Comparison of ENCODE assay signal across 11 cellular contexts in the genomic region with DNA sequence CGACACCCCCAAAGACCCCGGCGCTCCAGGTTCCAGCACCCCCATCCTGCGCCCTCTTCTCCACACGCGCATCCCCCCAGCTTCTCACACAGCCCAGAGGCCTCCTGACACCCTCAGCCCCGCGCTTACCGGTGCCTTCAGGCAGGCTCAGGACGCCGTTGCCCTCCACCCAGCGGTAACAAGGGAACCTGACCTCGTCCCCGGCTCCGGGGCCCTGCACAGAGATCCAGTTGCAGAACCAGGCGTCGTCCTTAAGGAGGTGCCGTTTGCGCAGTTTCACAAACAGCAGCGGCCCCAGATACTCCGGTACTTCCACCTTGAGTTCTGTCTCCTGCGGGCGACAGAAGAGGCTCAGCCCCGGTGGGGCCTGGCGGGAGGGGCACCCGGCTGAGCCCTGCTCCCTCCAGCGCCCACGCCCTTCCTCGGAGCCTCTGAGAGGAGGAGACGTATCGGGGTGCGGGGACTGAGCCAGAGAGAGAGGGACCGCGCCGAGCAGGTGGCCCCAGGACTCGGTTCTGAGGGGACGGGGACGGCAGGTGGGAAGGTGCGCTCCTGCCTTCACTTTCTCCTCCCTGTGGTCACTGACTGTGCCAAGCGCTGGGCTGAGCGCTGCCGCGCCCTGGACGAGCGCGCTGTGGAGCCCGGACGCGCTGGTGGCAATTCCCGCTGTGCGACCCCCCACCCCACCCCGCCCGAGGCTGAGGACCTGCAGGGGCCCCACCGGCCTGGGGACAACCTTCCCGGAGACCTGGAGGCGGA. TPM values are rescaled to one million over a fixed set of nuclear protein-coding genes. Genes with fewer than 3 reads are reported as not detected.
DNase-seq lines count a peak whose midpoint lies in the region; ATAC-seq and TF ChIP-seq lines count a peak whose summit lies in the region.
"Not testable (repeated sequence)": the region's sequence is repeated elsewhere in the genome, so short reads cannot be mapped to it uniquely, and the experiment has no call there.
"Had no signal": no experiment of that assay in that cellular context is flagged by ENCODE, and none has a peak within 500 bp of the region (broad histone marks: within the 10 kb centered on the region; RNA-seq: fewer than 3 reads in every experiment).

No MANE protein-coding gene starts in this region.

- peak overlapping the region; percentile 35 to 89 (median 78) for H3K4me3 Mint-ChIP-seq in IgD-negative memory B cell
- peak overlapping the region in 9 of 10 donors; percentile 29 to 82 (median 54) for H3K4me3 Mint-ChIP-seq in naive thymus-derived CD4-positive, alpha-beta T cell

- H3K36me3 ChIP-seq in adipocyte (ENCODE audit: control insufficient read depth, insufficient read depth, low read length, severe bottlenecking); naive thymus-derived CD4-positive, alpha-beta T cell (ENCODE audit: control insufficient read depth in 2 of 3, insufficient read depth in 3 of 3, low read length in 3 of 3): not testable (repeated sequence)

- POLR2A ChIA-PET in naive thymus-derived CD4-positive, alpha-beta T cell (lab: Charles Lee) = not testable (repeated sequence)

- not testable (repeated sequence) for H3K9me3 Mint-ChIP-seq in IgD-negative memory B cell; naive thymus-derived CD4-positive, alpha-beta T cell

- intact Hi-C loops in naive thymus-derived CD4-positive, alpha-beta T cell (cut with micrococcal nuclease) = not testable (repeated sequence)

- peaks cover 23 to 36% (median 32%) of the 10 kb centered on the region in 3 donors for H3K4me1 Mint-ChIP-seq in IgD-negative memory B cell
- H3K4me1 Mint-ChIP-seq in naive thymus-derived CD4-positive, alpha-beta T cell = peaks cover 4 to 28% (median 19%) of the 10 kb centered on the region in 7 donors

- peak overlapping the region in 1 of 3 donors; percentile 60 for H3K27ac Mint-ChIP-seq in IgD-negative memory B cell
- H3K27ac Mint-ChIP-seq in naive thymus-derived CD4-positive, alpha-beta T cell = not testable (repeated sequence)

- peak; percentile 29; the same call in 1 of the 2 replicates for TF ChIP-seq CTCF in VCaP (conservative IDR thresholded peaks at IDR 0.05)

- peaks cover 54% of the 10 kb centered on the region for H3K27me3 Mint-ChIP-seq in IgD-negative memory B cell
- peaks cover 69 to 85% (median 70%) of the 10 kb centered on the region in 5 donors for H3K27me3 Mint-ChIP-seq in naive thymus-derived CD4-positive, alpha-beta T cell

- H3K9me3 ChIP-seq in adipocyte (ENCODE audit: control insufficient read depth, low read length); naive thymus-derived CD4-positive, alpha-beta T cell (ENCODE audit: control insufficient read depth in 2 of 3, low read length in 3 of 3): not testable (repeated sequence)

- peak overlapping the region; percentile 54 for H3K27ac ChIP-seq in VCaP
- H3K27ac ChIP-seq in naive thymus-derived CD4-positive, alpha-beta T cell (ENCODE audit: low read depth, low read length) = not testable (repeated sequence)

- H3K36me3 Mint-ChIP-seq in IgD-negative memory B cell; naive thymus-derived CD4-positive, alpha-beta T cell: not testable (repeated sequence)

- CTCF ChIA-PET in naive thymus-derived CD4-positive, alpha-beta T cell (lab: Charles Lee) = not testable (repeated sequence)

- H3K4me1 ChIP-seq in adipocyte (ENCODE audit: control insufficient read depth, insufficient read depth, low read length); naive thymus-derived CD4-positive, alpha-beta T cell (ENCODE audit: control insufficient read depth in 2 of 2, insufficient read depth in 2 of 2, low read length in 2 of 2): not testable (repeated sequence)

- not testable (repeated sequence) for H3K4me3 ChIP-seq in adipocyte (ENCODE audit: low read length); naive thymus-derived CD4-positive, alpha-beta T cell (ENCODE audit: low read length)

- peaks cover 42% of the 10 kb centered on the region for H3K27me3 ChIP-seq in adipocyte (replicated peaks; ENCODE audit: control insufficient read depth, insufficient read depth, low read length)
- peaks cover 0 to 16% of the 10 kb centered on the region in 2 donors for H3K27me3 ChIP-seq in naive thymus-derived CD4-positive, alpha-beta T cell (ENCODE audit: control insufficient read depth in 2 of 2, insufficient read depth in 2 of 2, low read length in 2 of 2)

- H3K9ac ChIP-seq in adipocyte (ENCODE audit: low read length) = not testable (repeated sequence)

- peak; percentile 69 for ATAC-seq in naive thymus-derived CD4-positive, alpha-beta T cell
- peak; percentile 34 for ATAC-seq in stimulated activated naive CD8-positive, alpha-beta T cell treated with anti-CD3 and anti-CD28 coated beads, Interleukin-15, Interleukin-2, amounts not matched to agents 100 U/mL and 50 U/mL, for 24 hours

- peak; percentile 77 for DNase-seq in DMS 273 (lab: John Stamatoyannopoulos, UW; ENCODE audit: unreplicated experiment)
- peak; percentile 51 to 62 for DNase-seq in NOMO-1 (lab: John Stamatoyannopoulos, UW; ENCODE audit: unreplicated experiment in 2 of 2)
- DNase-seq in adipocyte (ENCODE audit: low read depth) = peak; percentile 27
- DNase-seq in germinal center (ENCODE audit: low spot score) = peak; percentile 19
- DNase-seq in naive thymus-derived CD4-positive, alpha-beta T cell = peak in 3 of 9 donors; percentile 14 to 43 (median 30)
- DNase-seq in stimulated activated naive CD8-positive, alpha-beta T cell treated with anti-CD3 and anti-CD28 coated beads, Interleukin-15, Interleukin-2, amounts not matched to agents 100 U/mL and 50 U/mL, for 24 hours = peak; percentile 48

RNA-seq across cellular contexts. Expression of a gene that starts 2.0 kb away (rescaled TPM):
- polyA plus RNA-seq in IgD-negative memory B cell = 0.41 TPM
- under 1 TPM in 3 of 5 experiments, not detected in 2; 0.44 to 0.60 (median 0.50) TPM for total RNA-seq in naive thymus-derived CD4-positive, alpha-beta T cell
- polyA plus RNA-seq in naive thymus-derived CD4-positive, alpha-beta T cell = not detected
- total RNA-seq: fibroblast of lung, HT1080, thyroid gland had no signal
- polyA plus RNA-seq: fibroblast of lung had no signal

RNA-seq across cellular contexts. Expression of a gene that starts 55.2 kb away (rescaled TPM):
- not detected for polyA plus RNA-seq in IgD-negative memory B cell
- total RNA-seq in naive thymus-derived CD4-positive, alpha-beta T cell = not detected
- polyA plus RNA-seq in naive thymus-derived CD4-positive, alpha-beta T cell = not detected
- total RNA-seq: HT1080 had no signal
